2 cellular contexts compared by ENCODE assay signal in the genomic region with DNA sequence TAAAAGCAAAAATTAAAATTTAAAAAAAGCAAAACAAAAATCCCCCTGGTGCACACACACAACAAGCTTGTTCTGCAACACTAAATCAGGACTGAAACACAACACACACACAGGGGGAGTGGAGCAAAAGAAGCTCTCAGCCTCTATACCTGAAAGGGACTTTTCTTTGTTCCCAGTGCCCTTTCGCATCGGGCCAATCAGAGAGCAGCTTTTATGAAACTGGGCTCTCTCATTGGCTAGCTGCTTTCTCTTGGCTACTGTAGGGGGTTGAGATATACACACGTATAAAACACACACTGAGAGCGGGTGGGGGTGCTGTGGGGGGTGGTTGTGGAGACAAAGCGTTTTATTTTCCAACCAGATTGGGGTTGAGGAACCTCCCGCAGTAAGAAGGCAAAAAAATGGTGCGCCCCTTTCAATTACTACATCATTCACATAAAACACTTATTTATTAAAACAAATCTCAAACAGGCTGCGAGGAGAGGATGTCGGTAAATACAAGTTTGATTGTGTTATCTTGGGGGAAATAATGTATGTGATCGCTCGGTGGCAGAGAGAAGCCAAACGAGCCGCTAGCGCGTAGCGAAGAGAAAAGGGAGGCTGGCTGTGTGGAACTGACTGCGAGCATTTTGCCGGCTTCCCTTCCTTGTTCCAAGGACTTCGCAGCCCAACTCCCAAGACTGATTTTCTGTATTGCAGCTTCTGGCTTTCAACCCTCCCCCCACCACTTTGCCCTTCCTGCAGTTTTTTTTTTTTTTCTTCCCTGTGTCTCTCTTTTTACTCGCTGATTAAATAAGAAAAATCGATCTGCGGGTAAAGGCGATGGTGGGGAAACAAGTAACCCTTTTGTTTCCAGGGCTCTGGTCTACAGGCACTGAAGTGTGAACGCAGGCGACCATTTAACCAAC.
TF ChIP-seq lines count a peak whose summit lies in the region.

No MANE protein-coding gene starts in this region.

TF ChIP-seq in HEK293, 187 proteins besides CTCF, POLR2A, EP300 and RAD21 (continued from another document):
- no peak for TF ChIP-seq SCRT2 (tag by site-specific recombination; IDR thresholded peaks at IDR 0.05)
- no peak for TF ChIP-seq ZNF174 (tag by site-specific recombination; IDR thresholded peaks at IDR 0.05)
- no peak for TF ChIP-seq ZNF214 (tag by site-specific recombination; IDR thresholded peaks at IDR 0.05; ENCODE audit: borderline replicate concordance)
- no peak for TF ChIP-seq ZNF404 (tag by site-specific recombination; IDR thresholded peaks at IDR 0.05)
- no peak for TF ChIP-seq EGR2 (tag by site-specific recombination; IDR thresholded peaks at IDR 0.05; ENCODE audit: low read depth)
- TF ChIP-seq, protein P1, sequence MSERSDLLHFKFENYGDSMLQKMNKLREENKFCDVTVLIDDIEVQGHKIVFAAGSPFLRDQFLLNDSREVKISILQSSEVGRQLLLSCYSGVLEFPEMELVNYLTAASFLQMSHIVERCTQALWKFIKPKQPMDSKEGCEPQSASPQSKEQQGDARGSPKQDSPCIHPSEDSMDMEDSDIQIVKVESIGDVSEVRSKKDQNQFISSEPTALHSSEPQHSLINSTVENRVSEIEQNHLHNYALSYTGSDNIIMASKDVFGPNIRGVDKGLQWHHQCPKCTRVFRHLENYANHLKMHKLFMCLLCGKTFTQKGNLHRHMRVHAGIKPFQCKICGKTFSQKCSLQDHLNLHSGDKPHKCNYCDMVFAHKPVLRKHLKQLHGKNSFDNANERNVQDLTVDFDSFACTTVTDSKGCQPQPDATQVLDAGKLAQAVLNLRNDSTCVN (tag by site-specific recombination; optimal IDR thresholded peaks at IDR 0.05), result peak; percentile 15
- TF ChIP-seq, protein P2, sequence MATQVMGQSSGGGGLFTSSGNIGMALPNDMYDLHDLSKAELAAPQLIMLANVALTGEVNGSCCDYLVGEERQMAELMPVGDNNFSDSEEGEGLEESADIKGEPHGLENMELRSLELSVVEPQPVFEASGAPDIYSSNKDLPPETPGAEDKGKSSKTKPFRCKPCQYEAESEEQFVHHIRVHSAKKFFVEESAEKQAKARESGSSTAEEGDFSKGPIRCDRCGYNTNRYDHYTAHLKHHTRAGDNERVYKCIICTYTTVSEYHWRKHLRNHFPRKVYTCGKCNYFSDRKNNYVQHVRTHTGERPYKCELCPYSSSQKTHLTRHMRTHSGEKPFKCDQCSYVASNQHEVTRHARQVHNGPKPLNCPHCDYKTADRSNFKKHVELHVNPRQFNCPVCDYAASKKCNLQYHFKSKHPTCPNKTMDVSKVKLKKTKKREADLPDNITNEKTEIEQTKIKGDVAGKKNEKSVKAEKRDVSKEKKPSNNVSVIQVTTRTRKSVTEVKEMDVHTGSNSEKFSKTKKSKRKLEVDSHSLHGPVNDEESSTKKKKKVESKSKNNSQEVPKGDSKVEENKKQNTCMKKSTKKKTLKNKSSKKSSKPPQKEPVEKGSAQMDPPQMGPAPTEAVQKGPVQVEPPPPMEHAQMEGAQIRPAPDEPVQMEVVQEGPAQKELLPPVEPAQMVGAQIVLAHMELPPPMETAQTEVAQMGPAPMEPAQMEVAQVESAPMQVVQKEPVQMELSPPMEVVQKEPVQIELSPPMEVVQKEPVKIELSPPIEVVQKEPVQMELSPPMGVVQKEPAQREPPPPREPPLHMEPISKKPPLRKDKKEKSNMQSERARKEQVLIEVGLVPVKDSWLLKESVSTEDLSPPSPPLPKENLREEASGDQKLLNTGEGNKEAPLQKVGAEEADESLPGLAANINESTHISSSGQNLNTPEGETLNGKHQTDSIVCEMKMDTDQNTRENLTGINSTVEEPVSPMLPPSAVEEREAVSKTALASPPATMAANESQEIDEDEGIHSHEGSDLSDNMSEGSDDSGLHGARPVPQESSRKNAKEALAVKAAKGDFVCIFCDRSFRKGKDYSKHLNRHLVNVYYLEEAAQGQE (tag by site-specific recombination; IDR thresholded peaks at IDR 0.05), result peak; percentile 42; the same call in 1 of the 2 replicates
- TF ChIP-seq ZNF473 (tag by site-specific recombination; IDR thresholded peaks at IDR 0.05), result no peak
- TF ChIP-seq ZNF391 (tag by site-specific recombination; IDR thresholded peaks at IDR 0.05; ENCODE audit: borderline replicate concordance, low read depth), result no peak; the same call in 1 of the 2 replicates
- TF ChIP-seq ZNF426 (tag by site-specific recombination; IDR thresholded peaks at IDR 0.05), result no peak

TF ChIP-seq in HepG2, 621 proteins besides CTCF, POLR2A, EP300 and RAD21 (continued from another document and continues in another):
- TF ChIP-seq ATF1 (CRISPR knock-in tag; IDR thresholded peaks at IDR 0.05) (peak; percentile 31; the same call in 1 of the 2 replicates), PITX1 (CRISPR knock-in tag; IDR thresholded peaks at IDR 0.05) (no peak), ARNTL (CRISPR knock-in tag; IDR thresholded peaks at IDR 0.05) (no peak), FIP1L1 (IDR thresholded peaks at IDR 0.05; ENCODE audit: borderline replicate concordance, insufficient read depth, low read depth, low read length) (no peak), HOXA3 (CRISPR knock-in tag; IDR thresholded peaks at IDR 0.05) (no peak), ZNF383 (CRISPR knock-in tag; IDR thresholded peaks at IDR 0.05; ENCODE audit: borderline replicate concordance) (no peak), ZFX (CRISPR knock-in tag; IDR thresholded peaks at IDR 0.05; ENCODE audit: low read depth) (no peak), ZNF570 (CRISPR knock-in tag; IDR thresholded peaks at IDR 0.05; ENCODE audit: borderline replicate concordance) (no peak), MYC (CRISPR knock-in tag; IDR thresholded peaks at IDR 0.05; ENCODE audit: borderline replicate concordance) (no peak), ZNF883 (CRISPR knock-in tag; IDR thresholded peaks at IDR 0.05; ENCODE audit: not compliant biosample characterization) (no peak), ZNF619 (CRISPR knock-in tag; IDR thresholded peaks at IDR 0.05) (no peak), STAG1 (CRISPR knock-in tag; IDR thresholded peaks at IDR 0.05) (peak; percentile 19; the same call in 1 of the 2 replicates), CHD2 (IDR thresholded peaks at IDR 0.05; ENCODE audit: low read depth, low read length) (no peak), ZNF430 (CRISPR knock-in tag; IDR thresholded peaks at IDR 0.05) (no peak), ZNF260 (CRISPR knock-in tag; IDR thresholded peaks at IDR 0.05; ENCODE audit: borderline replicate concordance, low read depth) (no peak), NR2C2 (CRISPR knock-in tag; IDR thresholded peaks at IDR 0.05; ENCODE audit: borderline replicate concordance) (peak; percentile 36; the same call in 1 of the 2 replicates), ZSCAN21 (CRISPR knock-in tag; IDR thresholded peaks at IDR 0.05; ENCODE audit: borderline replicate concordance) (no peak), MIER2 (CRISPR knock-in tag; IDR thresholded peaks at IDR 0.05) (no peak), ZNF670 (CRISPR knock-in tag; IDR thresholded peaks at IDR 0.05; ENCODE audit: borderline replicate concordance) (no peak), MLLT10 (CRISPR knock-in tag; IDR thresholded peaks at IDR 0.05) (no peak)
- TF ChIP-seq, protein P3, sequence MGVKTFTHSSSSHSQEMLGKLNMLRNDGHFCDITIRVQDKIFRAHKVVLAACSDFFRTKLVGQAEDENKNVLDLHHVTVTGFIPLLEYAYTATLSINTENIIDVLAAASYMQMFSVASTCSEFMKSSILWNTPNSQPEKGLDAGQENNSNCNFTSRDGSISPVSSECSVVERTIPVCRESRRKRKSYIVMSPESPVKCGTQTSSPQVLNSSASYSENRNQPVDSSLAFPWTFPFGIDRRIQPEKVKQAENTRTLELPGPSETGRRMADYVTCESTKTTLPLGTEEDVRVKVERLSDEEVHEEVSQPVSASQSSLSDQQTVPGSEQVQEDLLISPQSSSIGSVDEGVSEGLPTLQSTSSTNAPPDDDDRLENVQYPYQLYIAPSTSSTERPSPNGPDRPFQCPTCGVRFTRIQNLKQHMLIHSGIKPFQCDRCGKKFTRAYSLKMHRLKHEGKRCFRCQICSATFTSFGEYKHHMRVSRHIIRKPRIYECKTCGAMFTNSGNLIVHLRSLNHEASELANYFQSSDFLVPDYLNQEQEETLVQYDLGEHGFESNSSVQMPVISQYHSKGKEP (CRISPR knock-in tag; IDR thresholded peaks at IDR 0.05), result no peak
- TF ChIP-seq, protein P4, sequence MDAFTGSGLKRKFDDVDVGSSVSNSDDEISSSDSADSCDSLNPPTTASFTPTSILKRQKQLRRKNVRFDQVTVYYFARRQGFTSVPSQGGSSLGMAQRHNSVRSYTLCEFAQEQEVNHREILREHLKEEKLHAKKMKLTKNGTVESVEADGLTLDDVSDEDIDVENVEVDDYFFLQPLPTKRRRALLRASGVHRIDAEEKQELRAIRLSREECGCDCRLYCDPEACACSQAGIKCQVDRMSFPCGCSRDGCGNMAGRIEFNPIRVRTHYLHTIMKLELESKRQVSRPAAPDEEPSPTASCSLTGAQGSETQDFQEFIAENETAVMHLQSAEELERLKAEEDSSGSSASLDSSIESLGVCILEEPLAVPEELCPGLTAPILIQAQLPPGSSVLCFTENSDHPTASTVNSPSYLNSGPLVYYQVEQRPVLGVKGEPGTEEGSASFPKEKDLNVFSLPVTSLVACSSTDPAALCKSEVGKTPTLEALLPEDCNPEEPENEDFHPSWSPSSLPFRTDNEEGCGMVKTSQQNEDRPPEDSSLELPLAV (CRISPR knock-in tag; conservative IDR thresholded peaks at IDR 0.05; ENCODE audit: low read depth), result no peak
- TF ChIP-seq, protein P5, sequence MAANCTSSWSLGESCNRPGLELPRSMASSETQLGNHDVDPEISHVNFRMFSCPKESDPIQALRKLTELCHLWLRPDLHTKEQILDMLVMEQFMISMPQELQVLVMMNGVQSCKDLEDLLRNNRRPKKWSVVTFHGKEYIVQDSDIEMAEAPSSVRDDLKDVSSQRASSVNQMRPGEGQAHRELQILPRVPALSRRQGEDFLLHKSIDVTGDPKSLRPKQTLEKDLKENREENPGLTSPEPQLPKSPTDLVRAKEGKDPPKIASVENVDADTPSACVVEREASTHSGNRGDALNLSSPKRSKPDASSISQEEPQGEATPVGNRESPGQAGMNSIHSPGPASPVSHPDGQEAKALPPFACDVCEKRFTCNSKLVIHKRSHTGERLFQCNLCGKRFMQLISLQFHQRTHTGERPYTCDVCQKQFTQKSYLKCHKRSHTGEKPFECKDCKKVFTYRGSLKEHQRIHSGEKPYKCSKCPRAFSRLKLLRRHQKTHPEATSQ (CRISPR knock-in tag; IDR thresholded peaks at IDR 0.05; ENCODE audit: borderline replicate concordance), result no peak
- TF ChIP-seq, protein P6, sequence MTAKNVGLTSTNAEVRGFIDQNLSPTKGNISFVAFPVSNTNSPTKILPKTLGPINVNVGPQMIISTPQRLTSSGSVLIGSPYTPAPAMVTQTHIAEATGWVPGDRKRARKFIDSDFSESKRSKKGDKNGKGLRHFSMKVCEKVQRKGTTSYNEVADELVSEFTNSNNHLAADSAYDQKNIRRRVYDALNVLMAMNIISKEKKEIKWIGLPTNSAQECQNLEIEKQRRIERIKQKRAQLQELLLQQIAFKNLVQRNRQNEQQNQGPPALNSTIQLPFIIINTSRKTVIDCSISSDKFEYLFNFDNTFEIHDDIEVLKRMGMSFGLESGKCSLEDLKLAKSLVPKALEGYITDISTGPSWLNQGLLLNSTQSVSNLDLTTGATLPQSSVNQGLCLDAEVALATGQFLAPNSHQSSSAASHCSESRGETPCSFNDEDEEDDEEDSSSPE (CRISPR knock-in tag; IDR thresholded peaks at IDR 0.05), result peak; percentile 31; the same call in 1 of the 2 replicates
- TF ChIP-seq, protein P7, sequence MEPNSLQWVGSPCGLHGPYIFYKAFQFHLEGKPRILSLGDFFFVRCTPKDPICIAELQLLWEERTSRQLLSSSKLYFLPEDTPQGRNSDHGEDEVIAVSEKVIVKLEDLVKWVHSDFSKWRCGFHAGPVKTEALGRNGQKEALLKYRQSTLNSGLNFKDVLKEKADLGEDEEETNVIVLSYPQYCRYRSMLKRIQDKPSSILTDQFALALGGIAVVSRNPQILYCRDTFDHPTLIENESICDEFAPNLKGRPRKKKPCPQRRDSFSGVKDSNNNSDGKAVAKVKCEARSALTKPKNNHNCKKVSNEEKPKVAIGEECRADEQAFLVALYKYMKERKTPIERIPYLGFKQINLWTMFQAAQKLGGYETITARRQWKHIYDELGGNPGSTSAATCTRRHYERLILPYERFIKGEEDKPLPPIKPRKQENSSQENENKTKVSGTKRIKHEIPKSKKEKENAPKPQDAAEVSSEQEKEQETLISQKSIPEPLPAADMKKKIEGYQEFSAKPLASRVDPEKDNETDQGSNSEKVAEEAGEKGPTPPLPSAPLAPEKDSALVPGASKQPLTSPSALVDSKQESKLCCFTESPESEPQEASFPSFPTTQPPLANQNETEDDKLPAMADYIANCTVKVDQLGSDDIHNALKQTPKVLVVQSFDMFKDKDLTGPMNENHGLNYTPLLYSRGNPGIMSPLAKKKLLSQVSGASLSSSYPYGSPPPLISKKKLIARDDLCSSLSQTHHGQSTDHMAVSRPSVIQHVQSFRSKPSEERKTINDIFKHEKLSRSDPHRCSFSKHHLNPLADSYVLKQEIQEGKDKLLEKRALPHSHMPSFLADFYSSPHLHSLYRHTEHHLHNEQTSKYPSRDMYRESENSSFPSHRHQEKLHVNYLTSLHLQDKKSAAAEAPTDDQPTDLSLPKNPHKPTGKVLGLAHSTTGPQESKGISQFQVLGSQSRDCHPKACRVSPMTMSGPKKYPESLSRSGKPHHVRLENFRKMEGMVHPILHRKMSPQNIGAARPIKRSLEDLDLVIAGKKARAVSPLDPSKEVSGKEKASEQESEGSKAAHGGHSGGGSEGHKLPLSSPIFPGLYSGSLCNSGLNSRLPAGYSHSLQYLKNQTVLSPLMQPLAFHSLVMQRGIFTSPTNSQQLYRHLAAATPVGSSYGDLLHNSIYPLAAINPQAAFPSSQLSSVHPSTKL (CRISPR knock-in tag; IDR thresholded peaks at IDR 0.05), result peak; percentile 65
- TF ChIP-seq, protein P8, sequence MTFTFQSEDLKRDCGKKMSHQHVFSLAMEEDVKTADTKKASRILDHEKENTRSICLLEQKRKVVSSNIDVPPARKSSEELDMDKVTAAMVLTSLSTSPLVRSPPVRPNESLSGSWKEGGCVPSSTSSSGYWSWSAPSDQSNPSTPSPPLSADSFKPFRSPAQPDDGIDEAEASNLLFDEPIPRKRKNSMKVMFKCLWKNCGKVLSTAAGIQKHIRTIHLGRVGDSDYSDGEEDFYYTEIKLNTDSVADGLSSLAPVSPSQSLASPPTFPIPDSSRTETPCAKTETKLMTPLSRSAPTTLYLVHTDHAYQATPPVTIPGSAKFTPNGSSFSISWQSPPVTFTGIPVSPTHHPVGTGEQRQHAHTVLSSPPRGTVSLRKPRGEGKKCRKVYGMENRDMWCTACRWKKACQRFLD (CRISPR knock-in tag; IDR thresholded peaks at IDR 0.05; ENCODE audit: borderline replicate concordance), result no peak
- TF ChIP-seq, protein P9, sequence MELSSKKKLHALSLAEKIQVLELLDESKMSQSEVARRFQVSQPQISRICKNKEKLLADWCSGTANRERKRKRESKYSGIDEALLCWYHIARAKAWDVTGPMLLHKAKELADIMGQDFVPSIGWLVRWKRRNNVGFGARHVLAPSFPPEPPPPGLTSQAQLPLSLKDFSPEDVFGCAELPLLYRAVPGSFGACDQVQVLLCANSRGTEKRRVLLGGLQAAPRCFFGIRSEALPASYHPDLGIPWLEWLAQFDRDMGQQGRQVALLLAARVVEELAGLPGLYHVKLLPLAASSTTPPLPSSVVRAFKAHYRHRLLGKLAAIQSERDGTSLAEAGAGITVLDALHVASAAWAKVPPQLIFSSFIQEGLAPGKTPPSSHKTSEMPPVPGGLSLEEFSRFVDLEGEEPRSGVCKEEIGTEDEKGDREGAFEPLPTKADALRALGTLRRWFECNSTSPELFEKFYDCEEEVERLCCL (CRISPR knock-in tag; IDR thresholded peaks at IDR 0.05; ENCODE audit: borderline replicate concordance), result no peak
- TF ChIP-seq, protein P10, sequence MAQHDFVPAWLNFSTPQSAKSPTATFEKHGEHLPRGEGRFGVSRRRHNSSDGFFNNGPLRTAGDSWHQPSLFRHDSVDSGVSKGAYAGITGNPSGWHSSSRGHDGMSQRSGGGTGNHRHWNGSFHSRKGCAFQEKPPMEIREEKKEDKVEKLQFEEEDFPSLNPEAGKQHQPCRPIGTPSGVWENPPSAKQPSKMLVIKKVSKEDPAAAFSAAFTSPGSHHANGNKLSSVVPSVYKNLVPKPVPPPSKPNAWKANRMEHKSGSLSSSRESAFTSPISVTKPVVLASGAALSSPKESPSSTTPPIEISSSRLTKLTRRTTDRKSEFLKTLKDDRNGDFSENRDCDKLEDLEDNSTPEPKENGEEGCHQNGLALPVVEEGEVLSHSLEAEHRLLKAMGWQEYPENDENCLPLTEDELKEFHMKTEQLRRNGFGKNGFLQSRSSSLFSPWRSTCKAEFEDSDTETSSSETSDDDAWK (CRISPR knock-in tag; IDR thresholded peaks at IDR 0.05), result no peak
